ENCODE assay signal across 11 cellular contexts in genomic region chr9:93464876-93465275, GRCh38. TPM values are rescaled to one million over a fixed set of nuclear protein-coding genes. Genes with fewer than 3 reads are reported as not detected.
DNase-seq lines count a peak whose midpoint lies in the region; ATAC-seq lines count a peak whose summit lies in the region.
"Had no signal": no experiment of that assay in that cellular context is flagged by ENCODE, and none has a peak within 500 bp of the region (broad histone marks: within the 10 kb centered on the region; RNA-seq: fewer than 3 reads in every experiment).

No MANE protein-coding gene starts in this region.

- no peak overlapping the region for H3K4me3 ChIP-seq in CD8-positive, alpha-beta memory T cell (ENCODE audit: low read length)
- H3K4me3 ChIP-seq in muscle layer of duodenum (ENCODE audit: low read depth in 1 of 2, low read length in 2 of 2) = no peak overlapping the region

- H3K4me1 Mint-ChIP-seq in CD8-positive, alpha-beta memory T cell = peaks cover 78 to 92% (median 89%) of the 10 kb centered on the region in 3 donors
- H3K4me1 Mint-ChIP-seq in activated T-helper 17 cell treated with anti-CD3 and anti-CD28 coated beads, Interleukin-2, amount 50 U/mL, for 72 hours = peaks cover 70% of the 10 kb centered on the region

- H3K27me3 ChIP-seq in CD8-positive, alpha-beta memory T cell (ENCODE audit: insufficient read depth, low read length, poor library complexity, severe bottlenecking) = no peaks in the 10 kb centered on the region
- H3K27me3 ChIP-seq in muscle layer of duodenum (ENCODE audit: low read depth, low read length) = no peaks in the 10 kb centered on the region

- peak overlapping the region in 5 of 7 donors; percentile 11 to 69 (median 34) for H3K4me3 Mint-ChIP-seq in CD8-positive, alpha-beta memory T cell
- peak overlapping the region; percentile 75 for H3K4me3 Mint-ChIP-seq in activated T-helper 17 cell treated with anti-CD3 and anti-CD28 coated beads, Interleukin-2, amount 50 U/mL, for 72 hours

- H3K27me3 Mint-ChIP-seq in CD8-positive, alpha-beta memory T cell = no peaks in the 10 kb centered on the region
- H3K27me3 Mint-ChIP-seq in activated T-helper 17 cell treated with anti-CD3 and anti-CD28 coated beads, Interleukin-2, amount 50 U/mL, for 72 hours = no peaks in the 10 kb centered on the region

- H3K36me3 Mint-ChIP-seq in CD8-positive, alpha-beta memory T cell = peaks cover 0 to 5% (median 0%) of the 10 kb centered on the region in 3 donors
- peaks cover 6% of the 10 kb centered on the region for H3K36me3 Mint-ChIP-seq in activated T-helper 17 cell treated with anti-CD3 and anti-CD28 coated beads, Interleukin-2, amount 50 U/mL, for 72 hours (ENCODE audit: low read depth)

- H3K36me3 ChIP-seq in CD8-positive, alpha-beta memory T cell (ENCODE audit: insufficient read depth, low read length) = no peaks in the 10 kb centered on the region
- H3K36me3 ChIP-seq in KOPT-K1 (ENCODE audit: insufficient read depth, low read length) = no peaks in the 10 kb centered on the region
- no peaks in the 10 kb centered on the region for H3K36me3 ChIP-seq in muscle layer of duodenum (ENCODE audit: control insufficient read depth in 1 of 2, insufficient read depth in 2 of 2, low read length in 2 of 2)

- H3K9me3 ChIP-seq in CD8-positive, alpha-beta memory T cell (ENCODE audit: low read length) = no peaks in the 10 kb centered on the region
- H3K9me3 ChIP-seq in KOPT-K1 (ENCODE audit: insufficient read depth, low read length, poor library complexity, severe bottlenecking) = no peaks in the 10 kb centered on the region
- no peaks in the 10 kb centered on the region for H3K9me3 ChIP-seq in muscle layer of duodenum (ENCODE audit: control insufficient read depth in 1 of 2, low read length in 2 of 2)

- H3K27ac ChIP-seq in CD8-positive, alpha-beta memory T cell (ENCODE audit: low read depth, low read length) = no peak overlapping the region
- peak overlapping the region; percentile 88 for H3K27ac ChIP-seq in KOPT-K1 (ENCODE audit: low read depth, low read length, poor library complexity, severe bottlenecking)
- H3K27ac ChIP-seq in muscle layer of duodenum (ENCODE audit: low read length) = peak overlapping the region; percentile 24

- ATAC-seq in activated T-helper 17 cell treated with anti-CD3 and anti-CD28 coated beads, Interleukin-2, amount 50 U/mL, for 72 hours (replicated peaks) = no peak

- CTCF ChIA-PET in CD8-positive, alpha-beta memory T cell (lab: Charles Lee) = no interaction called here

- POLR2A ChIA-PET in CD8-positive, alpha-beta memory T cell (lab: Charles Lee) = interaction anchor here (1.3 to 2.2 kb wide), 2 partner anchors 11 to 13 kb away, joined by 3 to 8 read pairs; partner anchors contain the start of gene FAM120AOS

- peaks cover 74% of the 10 kb centered on the region for H3K4me1 ChIP-seq in CD8-positive, alpha-beta memory T cell (ENCODE audit: insufficient read depth, low read length)
- peaks cover 32 to 52% of the 10 kb centered on the region in 2 donors for H3K4me1 ChIP-seq in muscle layer of duodenum (ENCODE audit: control insufficient read depth in 1 of 2, insufficient read depth in 2 of 2, low read length in 2 of 2)

- DNase-seq in CD8-positive, alpha-beta memory T cell = no peak
- DNase-seq in NCI-H748 treated with DMSO at 0.1 percent for 48 hours (lab: John Stamatoyannopoulos, UW) (no peak), retina (no peak), hepatic stellate cell (ENCODE audit: low spot score) (no peak)
- DNase-seq in effector CD8-positive, alpha-beta T cell (lab: John Stamatoyannopoulos, UW) = no peak
- DNase-seq: kidney, NCI-H2171, SW 1271 had no signal

- H3K9me3 Mint-ChIP-seq in CD8-positive, alpha-beta memory T cell = no peaks in the 10 kb centered on the region
- H3K9me3 Mint-ChIP-seq in activated T-helper 17 cell treated with anti-CD3 and anti-CD28 coated beads, Interleukin-2, amount 50 U/mL, for 72 hours = no peaks in the 10 kb centered on the region

- peak overlapping the region; percentile 37 to 86 (median 60) for H3K27ac Mint-ChIP-seq in CD8-positive, alpha-beta memory T cell
- peak overlapping the region; percentile 92 for H3K27ac Mint-ChIP-seq in activated T-helper 17 cell treated with anti-CD3 and anti-CD28 coated beads, Interleukin-2, amount 50 U/mL, for 72 hours

RNA-seq across cellular contexts. Expression of gene FAM120AOS, which starts 11.5 kb away (rescaled TPM):
- 10 to 100 TPM; 41.0 to 42.7 TPM for total RNA-seq in CD8-positive, alpha-beta memory T cell
- polyA plus RNA-seq in CD8-positive, alpha-beta memory T cell = 62.6 TPM
- 10 to 100 TPM; 30.2 to 40.8 TPM for total RNA-seq in activated T-helper 17 cell treated with anti-CD3 and anti-CD28 coated beads, Interleukin-2, amount 50 U/mL, for 72 hours

RNA-seq across cellular contexts. Expression of gene FAM120A, which starts 13.4 kb away (rescaled TPM):
- total RNA-seq in CD8-positive, alpha-beta memory T cell = 100 to 1,000 TPM; 140 to 142 TPM
- 16.0 TPM for polyA plus RNA-seq in CD8-positive, alpha-beta memory T cell
- 100 to 1,000 TPM in 1 of 2 donors, 10 to 100 TPM in 1; 87.1 to 151 TPM for total RNA-seq in activated T-helper 17 cell treated with anti-CD3 and anti-CD28 coated beads, Interleukin-2, amount 50 U/mL, for 72 hours
